In the genomic region with DNA sequence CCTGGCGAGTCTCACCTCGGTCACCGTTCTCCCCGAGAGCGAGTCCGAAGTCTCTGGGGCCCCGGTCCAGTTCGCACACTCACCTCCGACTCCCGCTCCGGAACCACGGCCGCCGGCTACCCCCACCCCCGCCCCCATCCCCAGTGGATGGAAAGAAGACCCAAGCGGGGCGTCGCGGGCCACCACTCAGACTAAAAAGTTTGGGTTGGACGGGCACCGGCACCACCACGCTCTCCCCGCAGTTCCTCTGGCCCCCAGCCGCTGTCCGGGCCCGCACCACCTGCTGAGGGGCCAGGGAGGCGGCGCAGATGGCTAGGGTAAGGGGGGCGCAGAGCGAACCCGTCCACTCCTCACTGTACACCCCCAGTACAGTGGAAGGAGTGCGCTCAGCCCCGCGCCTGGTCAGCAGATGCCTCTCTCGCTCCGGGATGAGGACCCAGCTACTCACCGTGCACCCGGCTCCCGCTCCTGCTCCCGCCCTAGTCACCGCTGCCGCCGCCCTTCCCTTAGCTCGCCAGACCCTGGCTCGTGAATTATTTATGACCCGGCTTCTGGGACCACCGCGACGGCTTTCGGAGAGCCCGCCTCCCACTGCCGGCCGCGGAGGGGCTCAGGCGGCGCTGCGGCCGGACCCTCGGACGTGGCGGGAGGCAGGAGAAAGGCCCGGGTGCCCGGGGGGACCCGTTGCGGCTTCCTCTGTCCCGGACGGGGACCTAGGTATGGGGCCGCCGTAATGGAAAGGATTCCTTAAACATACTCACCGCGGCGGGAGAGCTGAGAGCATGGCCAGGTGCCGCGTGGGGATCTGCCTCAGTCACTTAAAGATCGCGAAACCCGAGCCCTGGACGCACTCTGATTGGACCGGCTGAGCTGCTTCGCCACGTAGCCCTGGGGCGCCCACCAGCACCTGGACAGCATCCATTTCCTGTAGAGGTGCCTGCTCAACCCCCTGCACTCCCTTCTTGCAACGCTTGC, we compare ENCODE assay signal across 8 cellular contexts. TPM values are rescaled to one million over a fixed set of nuclear protein-coding genes. Genes with fewer than 3 reads are reported as not detected.
DNase-seq lines count a peak whose midpoint lies in the region; ATAC-seq and TF ChIP-seq lines count a peak whose summit lies in the region.

A gene with protein sequence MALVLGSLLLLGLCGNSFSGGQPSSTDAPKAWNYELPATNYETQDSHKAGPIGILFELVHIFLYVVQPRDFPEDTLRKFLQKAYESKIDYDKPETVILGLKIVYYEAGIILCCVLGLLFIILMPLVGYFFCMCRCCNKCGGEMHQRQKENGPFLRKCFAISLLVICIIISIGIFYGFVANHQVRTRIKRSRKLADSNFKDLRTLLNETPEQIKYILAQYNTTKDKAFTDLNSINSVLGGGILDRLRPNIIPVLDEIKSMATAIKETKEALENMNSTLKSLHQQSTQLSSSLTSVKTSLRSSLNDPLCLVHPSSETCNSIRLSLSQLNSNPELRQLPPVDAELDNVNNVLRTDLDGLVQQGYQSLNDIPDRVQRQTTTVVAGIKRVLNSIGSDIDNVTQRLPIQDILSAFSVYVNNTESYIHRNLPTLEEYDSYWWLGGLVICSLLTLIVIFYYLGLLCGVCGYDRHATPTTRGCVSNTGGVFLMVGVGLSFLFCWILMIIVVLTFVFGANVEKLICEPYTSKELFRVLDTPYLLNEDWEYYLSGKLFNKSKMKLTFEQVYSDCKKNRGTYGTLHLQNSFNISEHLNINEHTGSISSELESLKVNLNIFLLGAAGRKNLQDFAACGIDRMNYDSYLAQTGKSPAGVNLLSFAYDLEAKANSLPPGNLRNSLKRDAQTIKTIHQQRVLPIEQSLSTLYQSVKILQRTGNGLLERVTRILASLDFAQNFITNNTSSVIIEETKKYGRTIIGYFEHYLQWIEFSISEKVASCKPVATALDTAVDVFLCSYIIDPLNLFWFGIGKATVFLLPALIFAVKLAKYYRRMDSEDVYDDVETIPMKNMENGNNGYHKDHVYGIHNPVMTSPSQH (minus strand): TSS at position 807 of the 975 bp plus-strand sequence. CDS start 8,117 bp downstream, outside the sequence.

- no peak for TF ChIP-seq POLR2A in sigmoid colon (IDR thresholded peaks at IDR 0.05)

- H3K36me3 ChIP-seq in iPS-15b (ENCODE audit: control insufficient read depth, insufficient read depth, low read length) (no peaks in the 10 kb centered on the region), sigmoid colon (no peaks in the 10 kb centered on the region)

- peaks cover 11% of the 10 kb centered on the region for H3K4me1 Mint-ChIP-seq in T-helper 2 cell treated with Interferon-gamma antibody and Interleukin-4, amounts not matched to agents 5 μg/mL and 100 μg/mL, for 36 hours (ENCODE audit: low read depth)
- H3K4me1 Mint-ChIP-seq in activated T-helper 2 cell treated with anti-CD3 and anti-CD28 coated beads, Interferon-gamma antibody, Interleukin-2, Interleukin-4, amounts not matched to agents 10 μg/mL and 5 μg/mL and 100 μg/mL, durations not matched to agents 14 hours and 24 hours and 36 hours (ENCODE audit: low read depth), result peaks cover 17% of the 10 kb centered on the region

- H3K27me3 Mint-ChIP-seq in T-helper 2 cell treated with Interferon-gamma antibody and Interleukin-4, amounts not matched to agents 5 μg/mL and 100 μg/mL, for 36 hours (ENCODE audit: low read depth), result peaks cover 71% of the 10 kb centered on the region
- H3K27me3 Mint-ChIP-seq in activated T-helper 2 cell treated with anti-CD3 and anti-CD28 coated beads, Interferon-gamma antibody, Interleukin-2, Interleukin-4, amounts not matched to agents 10 μg/mL and 5 μg/mL and 100 μg/mL, durations not matched to agents 14 hours and 24 hours and 36 hours (ENCODE audit: low read depth), result peaks cover 75% of the 10 kb centered on the region

- no peak within 1 kb of the TSS for H3K27ac Mint-ChIP-seq in T-helper 2 cell treated with Interferon-gamma antibody and Interleukin-4, amounts not matched to agents 5 μg/mL and 100 μg/mL, for 36 hours
- no peak within 1 kb of the TSS for H3K27ac Mint-ChIP-seq in activated T-helper 2 cell treated with anti-CD3 and anti-CD28 coated beads, Interferon-gamma antibody, Interleukin-2, Interleukin-4, amounts not matched to agents 10 μg/mL and 5 μg/mL and 100 μg/mL, durations not matched to agents 14 hours and 24 hours and 36 hours

- peak within 1 kb of the TSS; percentile 87 for H3K4me3 ChIP-seq in iPS-15b (ENCODE audit: low read depth, low read length)
- H3K4me3 ChIP-seq in sigmoid colon, result peak within 1 kb of the TSS; percentile 21 to 55 (median 44)

- peaks cover 9% of the 10 kb centered on the region for H3K9me3 Mint-ChIP-seq in T-helper 2 cell treated with Interferon-gamma antibody and Interleukin-4, amounts not matched to agents 5 μg/mL and 100 μg/mL, for 36 hours
- H3K9me3 Mint-ChIP-seq in activated T-helper 2 cell treated with anti-CD3 and anti-CD28 coated beads, Interferon-gamma antibody, Interleukin-2, Interleukin-4, amounts not matched to agents 10 μg/mL and 5 μg/mL and 100 μg/mL, durations not matched to agents 14 hours and 24 hours and 36 hours, result peaks cover 9% of the 10 kb centered on the region

- peak within 1 kb of the TSS; percentile 82 for H3K9ac ChIP-seq in iPS-15b (ENCODE audit: low read depth, low read length)

- H3K27me3 ChIP-seq in iPS-15b (ENCODE audit: control insufficient read depth, insufficient read depth, low read length) (peaks cover 47% of the 10 kb centered on the region), sigmoid colon (peaks cover 18 to 59% (median 34%) of the 10 kb centered on the region in 3 donors)

- no peak for ATAC-seq in HG02884 (IDR thresholded peaks at IDR 0.05; ENCODE audit: unreplicated experiment)
- no peak for ATAC-seq in HG02610 (IDR thresholded peaks at IDR 0.05; ENCODE audit: unreplicated experiment)

- no peaks in the 10 kb centered on the region for H3K36me3 Mint-ChIP-seq in T-helper 2 cell treated with Interferon-gamma antibody and Interleukin-4, amounts not matched to agents 5 μg/mL and 100 μg/mL, for 36 hours (ENCODE audit: low read depth)
- H3K36me3 Mint-ChIP-seq in activated T-helper 2 cell treated with anti-CD3 and anti-CD28 coated beads, Interferon-gamma antibody, Interleukin-2, Interleukin-4, amounts not matched to agents 10 μg/mL and 5 μg/mL and 100 μg/mL, durations not matched to agents 14 hours and 24 hours and 36 hours (ENCODE audit: low read depth), result peaks cover 12% of the 10 kb centered on the region

- no peak for TF ChIP-seq EP300 in sigmoid colon (IDR thresholded peaks at IDR 0.05)

- peak within 1 kb of the TSS; percentile 52 for H3K4me3 Mint-ChIP-seq in T-helper 2 cell treated with Interferon-gamma antibody and Interleukin-4, amounts not matched to agents 5 μg/mL and 100 μg/mL, for 36 hours
- H3K4me3 Mint-ChIP-seq in activated T-helper 2 cell treated with anti-CD3 and anti-CD28 coated beads, Interferon-gamma antibody, Interleukin-2, Interleukin-4, amounts not matched to agents 10 μg/mL and 5 μg/mL and 100 μg/mL, durations not matched to agents 14 hours and 24 hours and 36 hours (ENCODE audit: low read depth), result peak within 1 kb of the TSS; percentile 30

- no peak for TF ChIP-seq CTCF in sigmoid colon (IDR thresholded peaks at IDR 0.05)

- WGBS in sigmoid colon, 2 donors, result 2 to 6% methylated on average over 83 of the region's 83 CpGs

- peaks cover 3% of the 10 kb centered on the region for H3K4me1 ChIP-seq in iPS-15b (ENCODE audit: control insufficient read depth, insufficient read depth, low read length)
- peaks cover 0 to 23% (median 21%) of the 10 kb centered on the region in 4 donors for H3K4me1 ChIP-seq in sigmoid colon

- peak within 1 kb of the TSS in 1 of 4 donors; percentile 12 for H3K27ac ChIP-seq in sigmoid colon

- H3K9me3 ChIP-seq in iPS-15b (ENCODE audit: control insufficient read depth, insufficient read depth, low read length) (no peaks in the 10 kb centered on the region), sigmoid colon (peaks cover 0 to 2% (median 0%) of the 10 kb centered on the region in 4 donors)

- DNase-seq in T-helper 2 cell treated with Interferon-gamma antibody and Interleukin-4, amounts not matched to agents 5 μg/mL and 100 μg/mL, for 36 hours (ENCODE audit: low spot score), result no peak
- no peak for DNase-seq in T-helper 2 cell
- DNase-seq in activated T-helper 2 cell treated with anti-CD3 and anti-CD28 coated beads, Interferon-gamma antibody, Interleukin-2, Interleukin-4, amounts not matched to agents 10 μg/mL and 5 μg/mL and 100 μg/mL, durations not matched to agents 14 hours and 24 hours and 36 hours (ENCODE audit: low spot score), result no peak
- no peak for DNase-seq in sigmoid colon
- DNase-seq in CD1c-positive myeloid dendritic cell (ENCODE audit: extremely low spot score), result no peak

- intact Hi-C loops in activated T-helper 2 cell treated with anti-CD3 and anti-CD28 coated beads, Interferon-gamma antibody, Interleukin-2, Interleukin-4, amounts not matched to agents 10 μg/mL and 5 μg/mL and 100 μg/mL, durations not matched to agents 14 hours and 24 hours and 36 hours (cut with micrococcal nuclease), result no loop called here
- intact Hi-C loops in sigmoid colon (cut with DNase I), result no loop called here

RNA-seq across cellular contexts. Expression of the gene that starts here (rescaled TPM):
- 0.46 and 0.64 TPM in 2 replicates for total RNA-seq in activated T-helper 2 cell treated with anti-CD3 and anti-CD28 coated beads, Interferon-gamma antibody, Interleukin-2, Interleukin-4, amounts not matched to agents 10 μg/mL and 5 μg/mL and 100 μg/mL, durations not matched to agents 14 hours and 24 hours and 36 hours
- 1 to 10 TPM; 1.8 to 4.4 (median 2.6) TPM for total RNA-seq in sigmoid colon
- 10 to 100 TPM in 2 of 3 donors, 1 to 10 TPM in 1; 5.8 to 29.1 (median 21.6) TPM for polyA plus RNA-seq in sigmoid colon
